15 cellular contexts compared by ENCODE assay signal in the genomic region with DNA sequence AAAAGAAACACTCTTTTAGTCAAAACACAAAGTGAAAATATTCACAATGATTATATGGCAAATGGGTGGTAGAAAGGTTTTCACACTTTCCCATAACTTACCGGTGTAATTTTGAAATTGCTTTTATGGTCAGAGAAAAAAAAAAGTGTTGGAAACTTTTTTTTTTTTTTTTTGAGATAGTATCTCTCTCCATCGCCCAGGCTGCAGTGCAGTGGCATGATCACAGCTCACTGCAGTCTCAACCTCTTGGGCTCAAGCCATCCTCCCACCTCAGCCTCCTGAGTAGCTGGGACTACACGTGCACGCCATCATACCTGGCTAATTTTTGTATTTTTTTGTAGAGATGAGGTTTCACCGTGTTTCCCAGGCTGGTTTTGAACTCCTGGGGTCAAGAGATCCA. TPM values are rescaled to one million over a fixed set of nuclear protein-coding genes. Genes with fewer than 3 reads are reported as not detected.
DNase-seq lines count a peak whose midpoint lies in the region; ATAC-seq and TF ChIP-seq lines count a peak whose summit lies in the region.
"Had no signal": no experiment of that assay in that cellular context is flagged by ENCODE, and none has a peak within 500 bp of the region (broad histone marks: within the 10 kb centered on the region; RNA-seq: fewer than 3 reads in every experiment).

No MANE protein-coding gene starts in this region.

- H4K20me1 ChIP-seq in OCI-LY7 (ENCODE audit: insufficient read depth, low read length) = peaks cover 5% of the 10 kb centered on the region; the same call in 1 of the 2 replicates

- intact Hi-C loops in OCI-LY7 (cut with micrococcal nuclease; ENCODE audit: unreplicated experiment) = no loop called here

- peaks cover 45% of the 10 kb centered on the region for H3K36me3 ChIP-seq in OCI-LY7 (ENCODE audit: insufficient read depth, low read length)

- no peaks in the 10 kb centered on the region for H3K9me3 ChIP-seq in OCI-LY7 (ENCODE audit: low read length)
- H3K9me3 ChIP-seq: right lobe of liver had no signal

- no peak overlapping the region for H3K27ac Mint-ChIP-seq in activated CD4-positive, alpha-beta T cell treated with anti-CD3 and anti-CD28 coated beads, Interleukin-2, amount 10 ng/mL, durations not matched to agents 7 days and 5 days
- peak overlapping the region; percentile 74 for H3K27ac Mint-ChIP-seq in stimulated activated naive B cell treated with anti-CD40 and anti-IgM and Interleukin-4, amounts not matched to agents 10 μg/mL and 1 μg/mL and 100 μg/mL, for 72 hours
- H3K27ac Mint-ChIP-seq: natural killer cell treated with Interleukin-12 subunit alpha and Interleukin-12 subunit beta and Interleukin-15 and Interleukin-18, amount 100 ng/mL, for 72 hours had no signal

- H3K4me1 Mint-ChIP-seq in activated CD4-positive, alpha-beta T cell treated with anti-CD3 and anti-CD28 coated beads, Interleukin-2, amount 10 ng/mL, durations not matched to agents 7 days and 5 days = peaks cover 31% of the 10 kb centered on the region
- H3K4me1 Mint-ChIP-seq in stimulated activated naive B cell treated with anti-CD40 and anti-IgM and Interleukin-4, amounts not matched to agents 10 μg/mL and 1 μg/mL and 100 μg/mL, for 72 hours = peaks cover 45 to 81% of the 10 kb centered on the region in 2 donors

- peaks cover 77% of the 10 kb centered on the region for H3K79me2 ChIP-seq in OCI-LY7 (ENCODE audit: insufficient read depth, low read depth, low read length)

- in situ Hi-C loops in GM13977 (cut with MboI; ENCODE audit: low pct_unique_long_range_greater_than_20kb, low sequenced_read_pairs, unreplicated experiment) = no loop called here

- no peak for ATAC-seq in stimulated activated naive B cell treated with anti-CD40 and anti-IgM and Interleukin-4, amounts not matched to agents 10 μg/mL and 1 μg/mL and 100 μg/mL, for 72 hours (replicated peaks)
- no peak for ATAC-seq in HG02763 (IDR thresholded peaks at IDR 0.05; ENCODE audit: unreplicated experiment)
- ATAC-seq: left colon, right lobe of liver had no signal

- H3K27ac ChIP-seq in OCI-LY7 (ENCODE audit: low read depth, low read length, poor library complexity, severe bottlenecking) = no peak overlapping the region
- H3K27ac ChIP-seq in epithelial cell of prostate = peak overlapping the region; percentile 89
- H3K27ac ChIP-seq: PC-9 had no signal

- H3K36me3 Mint-ChIP-seq in activated CD4-positive, alpha-beta T cell treated with anti-CD3 and anti-CD28 coated beads, Interleukin-2, amount 10 ng/mL, durations not matched to agents 7 days and 5 days (ENCODE audit: low read depth) = peaks cover 10% of the 10 kb centered on the region
- H3K36me3 Mint-ChIP-seq in stimulated activated naive B cell treated with anti-CD40 and anti-IgM and Interleukin-4, amounts not matched to agents 10 μg/mL and 1 μg/mL and 100 μg/mL, for 72 hours = peaks cover 41 to 49% of the 10 kb centered on the region in 2 donors
- H3K36me3 Mint-ChIP-seq: natural killer cell treated with Interleukin-12 subunit alpha and Interleukin-12 subunit beta and Interleukin-15 and Interleukin-18, amount 100 ng/mL, for 72 hours had no signal

- H3K4me2 ChIP-seq in OCI-LY7 (ENCODE audit: low read length) = peak overlapping the region; percentile 89; the same call in 1 of the 2 replicates

- H3K27me3 Mint-ChIP-seq in activated CD4-positive, alpha-beta T cell treated with anti-CD3 and anti-CD28 coated beads, Interleukin-2, amount 10 ng/mL, durations not matched to agents 7 days and 5 days = peaks cover 17% of the 10 kb centered on the region
- no peaks in the 10 kb centered on the region for H3K27me3 Mint-ChIP-seq in stimulated activated naive B cell treated with anti-CD40 and anti-IgM and Interleukin-4, amounts not matched to agents 10 μg/mL and 1 μg/mL and 100 μg/mL, for 72 hours

- CTCF ChIA-PET in activated CD4-positive, alpha-beta T cell treated with anti-CD3 and anti-CD28 coated beads, Interleukin-2, amount 10 ng/mL, durations not matched to agents 7 days and 5 days (lab: Charles Lee) = interaction anchor here (1.1 kb wide), 1 partner anchor 20 kb away, joined by 3 read pairs; no protein-coding TSS in a partner anchor
- CTCF ChIA-PET in OCI-LY7 (lab: Charles Lee; ENCODE audit: unreplicated experiment) = no interaction called here

- H2AFZ ChIP-seq in OCI-LY7 (ENCODE audit: low read length) = no peak overlapping the region
- H2AFZ ChIP-seq: PC-9 had no signal

- no peak overlapping the region for H3K4me3 ChIP-seq in OCI-LY7 (ENCODE audit: low read depth, low read length, poor library complexity, severe bottlenecking)
- H3K4me3 ChIP-seq: PC-9, right lobe of liver had no signal

- TF ChIP-seq CTCF in OCI-LY7 (conservative IDR thresholded peaks at IDR 0.05; ENCODE audit: low read length) = no peak
- TF ChIP-seq CTCF in GM13977 (IDR thresholded peaks at IDR 0.05; ENCODE audit: extremely low read depth, insufficient read depth, missing control alignments) = no peak

- no peaks in the 10 kb centered on the region for H3K9me3 Mint-ChIP-seq in activated CD4-positive, alpha-beta T cell treated with anti-CD3 and anti-CD28 coated beads, Interleukin-2, amount 10 ng/mL, durations not matched to agents 7 days and 5 days
- no peaks in the 10 kb centered on the region for H3K9me3 Mint-ChIP-seq in stimulated activated naive B cell treated with anti-CD40 and anti-IgM and Interleukin-4, amounts not matched to agents 10 μg/mL and 1 μg/mL and 100 μg/mL, for 72 hours
- H3K9me3 Mint-ChIP-seq: natural killer cell treated with Interleukin-12 subunit alpha and Interleukin-12 subunit beta and Interleukin-15 and Interleukin-18, amount 100 ng/mL, for 72 hours had no signal

- no TSS peak for BruUV-seq in OCI-LY7 (replicated peaks; lab: Mats Ljungman, UMichigan)

- H3K4me3 Mint-ChIP-seq in activated CD4-positive, alpha-beta T cell treated with anti-CD3 and anti-CD28 coated beads, Interleukin-2, amount 10 ng/mL, durations not matched to agents 7 days and 5 days = no peak overlapping the region
- H3K4me3 Mint-ChIP-seq in stimulated activated naive B cell treated with anti-CD40 and anti-IgM and Interleukin-4, amounts not matched to agents 10 μg/mL and 1 μg/mL and 100 μg/mL, for 72 hours = peak overlapping the region; percentile 37 to 41
- H3K4me3 Mint-ChIP-seq: natural killer cell treated with Interleukin-12 subunit alpha and Interleukin-12 subunit beta and Interleukin-15 and Interleukin-18, amount 100 ng/mL, for 72 hours had no signal

- POLR2A ChIA-PET in activated CD4-positive, alpha-beta T cell treated with anti-CD3 and anti-CD28 coated beads, Interleukin-2, amount 10 ng/mL, durations not matched to agents 7 days and 5 days (lab: Charles Lee) = no interaction called here
- POLR2A ChIA-PET in OCI-LY7 (lab: Charles Lee) = interaction anchor here (0.6 to 0.8 kb wide), 5 partner anchors 9 to 446 kb away, joined by 3 to 5 read pairs (median 4); no protein-coding TSS in a partner anchor

- no peaks in the 10 kb centered on the region for H3K9me2 ChIP-seq in OCI-LY7 (ENCODE audit: insufficient read depth, low read length)

- peak; percentile 17 to 36 for DNase-seq in activated CD4-positive, alpha-beta T cell treated with anti-CD3 and anti-CD28 coated beads, Interleukin-2, amount 50 U/mL, for 48 hours
- DNase-seq in activated CD4-positive, alpha-beta T cell treated with anti-CD3 and anti-CD28 coated beads, Interleukin-2, amount 10 ng/mL, durations not matched to agents 7 days and 5 days = no peak
- no peak for DNase-seq in OCI-LY7 (ENCODE audit: low spot score)
- DNase-seq in epithelial cell of prostate (ENCODE audit: low read depth, low spot score) = no peak
- no peak for DNase-seq in stimulated activated naive B cell treated with anti-CD40 and anti-IgM and Interleukin-4, amounts not matched to agents 10 μg/mL and 1 μg/mL and 100 μg/mL, for 72 hours
- no peak for DNase-seq in GM13977 (ENCODE audit: low spot score)
- DNase-seq in DMS 273 treated with DMSO at 0.1 percent for 48 hours (lab: John Stamatoyannopoulos, UW) = no peak
- DNase-seq: Calu3, left colon, NCI-H345, PC-9, substantia nigra had no signal

- H3K4me1 ChIP-seq in OCI-LY7 (ENCODE audit: insufficient read depth, low read length, poor library complexity, severe bottlenecking) = peaks cover 43% of the 10 kb centered on the region

RNA-seq across cellular contexts. Expression of a gene that starts 3.3 kb away (rescaled TPM):
- total RNA-seq in activated CD4-positive, alpha-beta T cell treated with anti-CD3 and anti-CD28 coated beads, Interleukin-2, amount 10 ng/mL, durations not matched to agents 7 days and 5 days = 10 to 100 TPM; 11.3 to 11.8 TPM
- 61.0 and 86.9 TPM in 2 replicates for total RNA-seq in OCI-LY7 (2014; rRNA removed; shearing (Covaris generic))
- 70.2 and 83.5 TPM in 2 replicates for total RNA-seq in OCI-LY7 (2022)

Comparison
In these comparisons a context has a peak if more than half of its experiments do, and no peak if none do; other contexts are left out.
1. DNase-seq: peak in activated CD4-positive, alpha-beta T cell treated with anti-CD3 and anti-CD28 coated beads, Interleukin-2, amount 50 U/mL, for 48 hours (2 of 2); none in activated CD4-positive, alpha-beta T cell treated with anti-CD3 and anti-CD28 coated beads, Interleukin-2, amount 10 ng/mL, durations not matched to agents 7 days and 5 days (single experiment), OCI-LY7 (single experiment), epithelial cell of prostate (single experiment), stimulated activated naive B cell treated with anti-CD40 and anti-IgM and Interleukin-4, amounts not matched to agents 10 μg/mL and 1 μg/mL and 100 μg/mL, for 72 hours (single experiment), GM13977 (single experiment) and DMS 273 treated with DMSO at 0.1 percent for 48 hours (single experiment).
2. RNA of a gene that starts 3.3 kb away (total RNA-seq): 61.0 to 86.9 TPM in OCI-LY7; 11.3 to 11.8 TPM in activated CD4-positive, alpha-beta T cell treated with anti-CD3 and anti-CD28 coated beads, Interleukin-2, amount 10 ng/mL, durations not matched to agents 7 days and 5 days; every median in the first group is over 4 times any median in the second.